ENCODE assay signal across 14 cellular contexts in genomic region chr11:17609536-17610401, GRCh38.
"Had no signal": no experiment of that assay in that cellular context is flagged by ENCODE, and none has a peak within 500 bp of the region (broad histone marks: within the 10 kb centered on the region; RNA-seq: fewer than 3 reads in every experiment).

No MANE protein-coding gene starts in this region.

- H3K27ac Mint-ChIP-seq: activated naive CD4-positive, alpha-beta T cell treated with anti-CD3 and anti-CD28 coated beads, Interleukin-2, amount 50 U/mL, for 72 hours; natural killer cell treated with Interleukin-12 subunit alpha and Interleukin-12 subunit beta and Interleukin-15 and Interleukin-18, amount 100 ng/mL, for 72 hours had no signal

- DNase-seq: activated T-cell treated with anti-CD3 and anti-CD28 coated beads, Interleukin-2, amount 50 U/mL, for 4 hours; cerebellar nuclear complex; effector CD8-positive, alpha-beta T cell; heart right ventricle; left cardiac atrium; lower lobe of right lung; stimulated activated CD4-positive, alpha-beta T cell treated with anti-CD3 and anti-CD28 coated beads, Interleukin-12 subunit alpha, Interleukin-12 subunit beta, amount 100 ng/mL, for 4 hours; stimulated activated naive CD8-positive, alpha-beta T cell treated with anti-CD3 and anti-CD28 coated beads, Interleukin-15, Interleukin-2, amounts not matched to agents 100 U/mL and 50 U/mL, for 24 hours; T-helper 1 cell had no signal

- H3K9me3 ChIP-seq: adrenal gland, heart right ventricle, lower lobe of right lung, tibial artery had no signal

- H3K4me3 ChIP-seq: adrenal gland, heart right ventricle, lower lobe of right lung, tibial artery had no signal

- H3K27ac ChIP-seq: adrenal gland, heart right ventricle, lower lobe of right lung, tibial artery had no signal

- H3K9me3 Mint-ChIP-seq: activated naive CD4-positive, alpha-beta T cell treated with anti-CD3 and anti-CD28 coated beads, Interleukin-2, amount 50 U/mL, for 72 hours; activated T-cell treated with anti-CD3 and anti-CD28 coated beads, Interleukin-2, amount 50 U/mL, for 4 hours; natural killer cell treated with Interleukin-12 subunit alpha and Interleukin-12 subunit beta and Interleukin-15 and Interleukin-18, amount 100 ng/mL, for 72 hours had no signal

- ATAC-seq: activated naive CD4-positive, alpha-beta T cell treated with anti-CD3 and anti-CD28 coated beads, Interleukin-2, amount 50 U/mL, for 72 hours; activated T-cell treated with anti-CD3 and anti-CD28 coated beads, Interleukin-2, amount 50 U/mL, for 4 hours; esophagus mucosa; heart right ventricle; left cardiac atrium; lower lobe of right lung; natural killer cell treated with Interleukin-12 subunit alpha and Interleukin-12 subunit beta and Interleukin-15 and Interleukin-18, amount 100 ng/mL, for 72 hours; stimulated activated naive CD8-positive, alpha-beta T cell treated with anti-CD3 and anti-CD28 coated beads, Interleukin-15, Interleukin-2, amounts not matched to agents 100 U/mL and 50 U/mL, for 24 hours had no signal

- H3K36me3 Mint-ChIP-seq: activated naive CD4-positive, alpha-beta T cell treated with anti-CD3 and anti-CD28 coated beads, Interleukin-2, amount 50 U/mL, for 72 hours; natural killer cell treated with Interleukin-12 subunit alpha and Interleukin-12 subunit beta and Interleukin-15 and Interleukin-18, amount 100 ng/mL, for 72 hours had no signal

- H3K4me1 ChIP-seq: adrenal gland, lower lobe of right lung, tibial artery had no signal

- H3K27me3 ChIP-seq: adrenal gland had no signal

- H3K36me3 ChIP-seq: adrenal gland, heart right ventricle, lower lobe of right lung, tibial artery had no signal

- H3K4me3 Mint-ChIP-seq: activated T-cell treated with anti-CD3 and anti-CD28 coated beads, Interleukin-2, amount 50 U/mL, for 4 hours; natural killer cell treated with Interleukin-12 subunit alpha and Interleukin-12 subunit beta and Interleukin-15 and Interleukin-18, amount 100 ng/mL, for 72 hours had no signal
